In the genomic region with DNA sequence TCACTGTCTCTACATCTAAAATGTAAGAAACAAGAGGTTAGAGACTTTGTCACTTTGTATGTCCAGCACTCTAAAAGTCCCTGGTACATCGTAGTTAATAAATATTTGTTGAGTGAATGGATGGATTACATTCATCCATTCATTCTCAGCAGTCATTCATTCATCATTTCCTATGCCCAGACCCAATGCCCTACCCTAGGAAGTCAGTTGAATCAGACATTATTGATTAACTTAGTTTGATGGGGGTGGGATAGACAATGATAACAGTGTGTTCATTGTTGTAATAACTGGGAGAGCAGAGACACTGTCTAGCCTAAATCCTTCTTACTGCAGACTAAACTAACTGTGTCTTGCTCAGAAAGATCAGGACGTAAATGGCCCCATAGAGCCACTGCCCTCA, we compare ENCODE assay signal across 25 cellular contexts. TPM values are rescaled to one million over a fixed set of nuclear protein-coding genes. Genes with fewer than 3 reads are reported as not detected.
DNase-seq lines count a peak whose midpoint lies in the region; ATAC-seq, FAIRE-seq and TF ChIP-seq lines count a peak whose summit lies in the region.
"Had no signal": no experiment of that assay in that cellular context is flagged by ENCODE, and none has a peak within 500 bp of the region (broad histone marks: within the 10 kb centered on the region; RNA-seq: fewer than 3 reads in every experiment).

No MANE protein-coding gene starts in this region.

- intact Hi-C loops in uterus (cut with DNase I; ENCODE audit: low total_unique reads) = loop anchor here (10.0 kb wide), 1 partner anchor 123 kb away; no protein-coding TSS in a partner anchor

- no peaks in the 10 kb centered on the region for H3K27me3 Mint-ChIP-seq in activated CD4-positive, alpha-beta T cell treated with anti-CD3 and anti-CD28 coated beads, Interleukin-2, amount 10 ng/mL, durations not matched to agents 7 days and 5 days
- no peaks in the 10 kb centered on the region for H3K27me3 Mint-ChIP-seq in effector memory CD8-positive, alpha-beta T cell

- H3K9me3 ChIP-seq in SK-N-MC (ENCODE audit: low read depth, low read length) (no peaks in the 10 kb centered on the region), iPS-20b (ENCODE audit: insufficient read depth, low read depth, low read length) (no peaks in the 10 kb centered on the region), uterus (no peaks in the 10 kb centered on the region)
- H3K9me3 ChIP-seq: gastroesophageal sphincter, spleen had no signal

- no peak overlapping the region for H3K4me3 Mint-ChIP-seq in activated CD4-positive, alpha-beta T cell treated with anti-CD3 and anti-CD28 coated beads, Interleukin-2, amount 10 ng/mL, durations not matched to agents 7 days and 5 days
- H3K4me3 Mint-ChIP-seq in effector memory CD8-positive, alpha-beta T cell = peak overlapping the region in 1 of 2 donors; percentile 85

- peaks cover 40% of the 10 kb centered on the region for H3K4me1 Mint-ChIP-seq in activated CD4-positive, alpha-beta T cell treated with anti-CD3 and anti-CD28 coated beads, Interleukin-2, amount 10 ng/mL, durations not matched to agents 7 days and 5 days
- H3K4me1 Mint-ChIP-seq in effector memory CD8-positive, alpha-beta T cell (ENCODE audit: low read depth in 2 of 2) = peaks cover 8 to 11% of the 10 kb centered on the region in 2 donors

- H3K9ac ChIP-seq in SK-N-MC (ENCODE audit: insufficient read length) = peak overlapping the region; percentile 28
- no peak overlapping the region for H3K9ac ChIP-seq in iPS-20b (ENCODE audit: low read depth, low read length)

- POLR2A ChIA-PET in activated CD4-positive, alpha-beta T cell treated with anti-CD3 and anti-CD28 coated beads, Interleukin-2, amount 10 ng/mL, durations not matched to agents 7 days and 5 days (lab: Charles Lee) = no interaction called here

- peak overlapping the region; percentile 92 for H3K4me3 ChIP-seq in SK-N-MC
- 0 out of 2 replicates have a peak overlapping the region, but pooled peaks have one; percentile 1 for H3K4me3 ChIP-seq in iPS-20b (ENCODE audit: low read length)
- H3K4me3 ChIP-seq in uterus = no peak overlapping the region
- H3K4me3 ChIP-seq: gastroesophageal sphincter, spleen had no signal

- peak; percentile 57 for FAIRE-seq in GM18507 (lab: Jason Lieb, UNC)
- no peak for FAIRE-seq in frontal cortex (lab: Jason Lieb, UNC)
- FAIRE-seq: A204.1 had no signal

- no peak for TF ChIP-seq CTCF in uterus (IDR thresholded peaks at IDR 0.05)

- DNase-seq in activated CD4-positive, alpha-beta T cell treated with anti-CD3 and anti-CD28 coated beads, Interleukin-2, amount 10 ng/mL, durations not matched to agents 7 days and 5 days = no peak
- no peak for DNase-seq in activated CD4-positive, alpha-beta T cell treated with anti-CD3 and anti-CD28 coated beads for 48 hours
- DNase-seq in GM18507 (ENCODE audit: extremely low spot score, insufficient read length, low read depth) (no peak), SK-N-MC (ENCODE audit: low read depth, low spot score) (no peak), frontal cortex (ENCODE audit: low spot score in 2 of 2) (no peak), uterus (no peak)
- DNase-seq in effector memory CD8-positive, alpha-beta T cell = no peak
- DNase-seq: amniotic stem cell; C1 segment of cervical spinal cord; caudate nucleus; dorsolateral prefrontal cortex; erythroblast; GF-D8; left cardiac atrium; NCI-H1694 treated with DMSO at 0.1 percent for 48 hours; NCI-H2227 treated with DMSO at 0.1 percent for 48 hours; NCI-H774; spleen; stimulated activated CD4-positive, alpha-beta T cell treated with anti-CD3 and anti-CD28 coated beads, Interleukin-4, amount 100 ng/mL, for 4 hours; SW 1271 had no signal

- H3K27ac Mint-ChIP-seq in activated CD4-positive, alpha-beta T cell treated with anti-CD3 and anti-CD28 coated beads, Interleukin-2, amount 10 ng/mL, durations not matched to agents 7 days and 5 days = peak overlapping the region; percentile 96
- H3K27ac Mint-ChIP-seq in effector memory CD8-positive, alpha-beta T cell = no peak overlapping the region

- CTCF ChIA-PET in activated CD4-positive, alpha-beta T cell treated with anti-CD3 and anti-CD28 coated beads, Interleukin-2, amount 10 ng/mL, durations not matched to agents 7 days and 5 days (lab: Charles Lee) = interaction anchor here (1.0 to 1.5 kb wide), 2 partner anchors 11 to 12 kb away, joined by 3 to 5 read pairs; no protein-coding TSS in a partner anchor

- H3K27me3 ChIP-seq in iPS-20b (ENCODE audit: insufficient read depth, low read length) = no peaks in the 10 kb centered on the region
- no peaks in the 10 kb centered on the region for H3K27me3 ChIP-seq in uterus
- H3K27me3 ChIP-seq: dorsolateral prefrontal cortex had no signal

- H3K36me3 ChIP-seq in SK-N-MC (ENCODE audit: insufficient read depth, low read length) = peaks cover 21% of the 10 kb centered on the region
- H3K36me3 ChIP-seq in iPS-20b (ENCODE audit: insufficient read depth, low read depth, low read length) = peaks cover 20% of the 10 kb centered on the region
- no peaks in the 10 kb centered on the region for H3K36me3 ChIP-seq in uterus
- H3K36me3 ChIP-seq: gastroesophageal sphincter, spleen had no signal

- no peak for TF ChIP-seq POLR2A in uterus (IDR thresholded peaks at IDR 0.05)

- ATAC-seq in effector memory CD8-positive, alpha-beta T cell (replicated peaks) = no peak
- ATAC-seq: gastroesophageal sphincter, left cardiac atrium had no signal

- no peaks in the 10 kb centered on the region for H3K9me3 Mint-ChIP-seq in activated CD4-positive, alpha-beta T cell treated with anti-CD3 and anti-CD28 coated beads, Interleukin-2, amount 10 ng/mL, durations not matched to agents 7 days and 5 days
- no peaks in the 10 kb centered on the region for H3K9me3 Mint-ChIP-seq in effector memory CD8-positive, alpha-beta T cell

- H3K36me3 Mint-ChIP-seq in activated CD4-positive, alpha-beta T cell treated with anti-CD3 and anti-CD28 coated beads, Interleukin-2, amount 10 ng/mL, durations not matched to agents 7 days and 5 days (ENCODE audit: low read depth) = peaks cover 22% of the 10 kb centered on the region
- H3K36me3 Mint-ChIP-seq in effector memory CD8-positive, alpha-beta T cell (ENCODE audit: insufficient read depth) = peaks cover 9% of the 10 kb centered on the region

- H3K4me1 ChIP-seq in iPS-20b (ENCODE audit: insufficient read depth, low read length) (peaks cover 12% of the 10 kb centered on the region; the same call in 1 of the 2 replicates), uterus (peaks cover 0 to 6% of the 10 kb centered on the region in 2 donors)

- no peak overlapping the region for H3K27ac ChIP-seq in SK-N-MC
- no peak overlapping the region for H3K27ac ChIP-seq in iPS-20b (ENCODE audit: low read length)
- H3K27ac ChIP-seq in uterus = no peak overlapping the region
- H3K27ac ChIP-seq: gastroesophageal sphincter, spleen had no signal

RNA-seq across cellular contexts. Expression of gene CENPM, which starts 1.2 kb away (rescaled TPM):
- total RNA-seq in activated CD4-positive, alpha-beta T cell treated with anti-CD3 and anti-CD28 coated beads, Interleukin-2, amount 10 ng/mL, durations not matched to agents 7 days and 5 days = 10 to 100 TPM; 76.6 to 92.0 TPM
- total RNA-seq in frontal cortex (3.7 TPM), uterus (10 to 100 TPM in 1 of 4 donors, not detected in 3; 12.7 TPM)

RNA-seq across cellular contexts. Expression of gene SEPTIN3, which starts 21.1 kb away (rescaled TPM):
- total RNA-seq in activated CD4-positive, alpha-beta T cell treated with anti-CD3 and anti-CD28 coated beads, Interleukin-2, amount 10 ng/mL, durations not matched to agents 7 days and 5 days = 1 to 10 TPM; 1.4 to 1.6 TPM
- total RNA-seq in frontal cortex (123 TPM), uterus (1 to 10 TPM in 1 of 4 donors, not detected in 3; 1.4 TPM)

RNA-seq across cellular contexts. Expression of gene TNFRSF13C, which starts 21.5 kb away (rescaled TPM):
- total RNA-seq in activated CD4-positive, alpha-beta T cell treated with anti-CD3 and anti-CD28 coated beads, Interleukin-2, amount 10 ng/mL, durations not matched to agents 7 days and 5 days = 1 to 10 TPM; 1.3 to 1.7 TPM
- total RNA-seq in frontal cortex = under 0.01 TPM
- total RNA-seq in uterus = 1 to 10 TPM in 1 of 4 donors, under 1 TPM in 1, not detected in 2; 0.30 to 1.3 TPM
- total RNA-seq: RPMI7951 had no signal

RNA-seq across cellular contexts. Expression of gene SHISA8, which starts 33.3 kb away (rescaled TPM):
- total RNA-seq in activated CD4-positive, alpha-beta T cell treated with anti-CD3 and anti-CD28 coated beads, Interleukin-2, amount 10 ng/mL, durations not matched to agents 7 days and 5 days = not detected
- total RNA-seq in frontal cortex (not detected), uterus (under 1 TPM in 1 of 4 donors, not detected in 3; 0.30 TPM)
- total RNA-seq: gastroesophageal sphincter, pulmonary artery endothelial cell, RPMI7951 had no signal

Comparison
In these comparisons a context has a peak if more than half of its experiments do, and no peak if none do; other contexts are left out.
1. H3K4me3 ChIP-seq: peak in SK-N-MC (single experiment) and iPS-20b (single experiment); none in uterus (0 of 2).
2. RNA of gene CENPM, which starts 1.2 kb away (total RNA-seq): 76.6 to 92.0 TPM in activated CD4-positive, alpha-beta T cell treated with anti-CD3 and anti-CD28 coated beads, Interleukin-2, amount 10 ng/mL, durations not matched to agents 7 days and 5 days; 3.7 TPM in frontal cortex (single experiment) and 12.7 TPM in uterus; every median in the first group is over 4 times any median in the second.
3. RNA of gene SEPTIN3, which starts 21.1 kb away (total RNA-seq): 123 TPM in frontal cortex (single experiment); 1.4 to 1.6 TPM in activated CD4-positive, alpha-beta T cell treated with anti-CD3 and anti-CD28 coated beads, Interleukin-2, amount 10 ng/mL, durations not matched to agents 7 days and 5 days and 1.4 TPM in uterus; every median in the first group is over 10 times any median in the second.